16 cellular contexts compared by ENCODE assay signal in genomic region chr2:239136762-239137161, GRCh38.
DNase-seq lines count a peak whose midpoint lies in the region; ATAC-seq and TF ChIP-seq lines count a peak whose summit lies in the region.
"Had no signal": no experiment of that assay in that cellular context is flagged by ENCODE, and none has a peak within 500 bp of the region (broad histone marks: within the 10 kb centered on the region; RNA-seq: fewer than 3 reads in every experiment).

No MANE protein-coding gene starts in this region.

- H3K27me3 Mint-ChIP-seq in natural killer cell (ENCODE audit: low read depth in 2 of 2) (peaks cover 0 to 16% of the 10 kb centered on the region in 2 donors), nephron progenitor cell (ENCODE audit: low read depth, poor library complexity) (peaks cover 3% of the 10 kb centered on the region), type B pancreatic cell (no peaks in the 10 kb centered on the region)
- H3K27me3 Mint-ChIP-seq in natural killer cell treated with Interleukin-12 subunit alpha and Interleukin-12 subunit beta and Interleukin-15 and Interleukin-18, amount 100 ng/mL, for 72 hours = no peaks in the 10 kb centered on the region
- H3K27me3 Mint-ChIP-seq: CD4-positive, alpha-beta T cell had no signal

- H3K36me3 Mint-ChIP-seq in natural killer cell (peaks cover 26% of the 10 kb centered on the region), nephron progenitor cell (ENCODE audit: low read depth) (peaks cover 76% of the 10 kb centered on the region), type B pancreatic cell (peaks cover 29% of the 10 kb centered on the region)
- H3K36me3 Mint-ChIP-seq in natural killer cell treated with Interleukin-12 subunit alpha and Interleukin-12 subunit beta and Interleukin-15 and Interleukin-18, amount 100 ng/mL, for 72 hours = peaks cover 27% of the 10 kb centered on the region

- intact Hi-C loops in natural killer cell (cut with micrococcal nuclease) = loop anchor here (1.0 to 5.0 kb wide), 2 partner anchors 38 to 226 kb away; no protein-coding TSS in a partner anchor

- H3K4me3 ChIP-seq in choroid plexus epithelial cell (ENCODE audit: low read depth, low read length) = no peak overlapping the region
- H3K4me3 ChIP-seq: GM23338 had no signal

- H3K4me3 Mint-ChIP-seq in natural killer cell = peak overlapping the region; percentile 67
- H3K4me3 Mint-ChIP-seq in natural killer cell treated with Interleukin-12 subunit alpha and Interleukin-12 subunit beta and Interleukin-15 and Interleukin-18, amount 100 ng/mL, for 72 hours = no peak overlapping the region
- no peak overlapping the region for H3K4me3 Mint-ChIP-seq in nephron progenitor cell
- no peak overlapping the region for H3K4me3 Mint-ChIP-seq in type B pancreatic cell
- H3K4me3 Mint-ChIP-seq: CD4-positive, alpha-beta T cell; GM23338 had no signal

- ATAC-seq in natural killer cell = no peak
- no peak for ATAC-seq in natural killer cell treated with Interleukin-12 subunit alpha and Interleukin-12 subunit beta and Interleukin-15 and Interleukin-18, amount 100 ng/mL, for 72 hours
- ATAC-seq: GM23338 had no signal

- H3K27ac Mint-ChIP-seq in natural killer cell (peak overlapping the region; percentile 73 to 83), nephron progenitor cell (peak overlapping the region; percentile 16), type B pancreatic cell (no peak overlapping the region)
- H3K27ac Mint-ChIP-seq in natural killer cell treated with Interleukin-12 subunit alpha and Interleukin-12 subunit beta and Interleukin-15 and Interleukin-18, amount 100 ng/mL, for 72 hours = no peak overlapping the region
- H3K27ac Mint-ChIP-seq: CD4-positive, alpha-beta T cell; GM23338 had no signal

- H3K4me1 Mint-ChIP-seq in natural killer cell (peaks cover 35 to 42% of the 10 kb centered on the region in 2 donors), nephron progenitor cell (no peaks in the 10 kb centered on the region), type B pancreatic cell (ENCODE audit: unreplicated experiment) (no peaks in the 10 kb centered on the region)
- H3K4me1 Mint-ChIP-seq in natural killer cell treated with Interleukin-12 subunit alpha and Interleukin-12 subunit beta and Interleukin-15 and Interleukin-18, amount 100 ng/mL, for 72 hours (ENCODE audit: low read depth in 2 of 2) = peaks cover 17 to 25% of the 10 kb centered on the region in 2 donors
- H3K4me1 Mint-ChIP-seq: GM23338 had no signal

- DNase-seq in natural killer cell = no peak
- DNase-seq in natural killer cell treated with Interleukin-12 subunit alpha and Interleukin-12 subunit beta and Interleukin-15 and Interleukin-18, amount 100 ng/mL, for 72 hours (ENCODE audit: low spot score) = no peak
- DNase-seq in choroid plexus epithelial cell (ENCODE audit: low read depth) = peak; percentile 3
- no peak for DNase-seq in nephron progenitor cell
- no peak for DNase-seq in germinal center (ENCODE audit: low spot score)
- no peak for DNase-seq in type B pancreatic cell (ENCODE audit: extremely low spot score, unreplicated experiment)
- DNase-seq in NCI-H1105 treated with DMSO at 0.1 percent for 48 hours (lab: John Stamatoyannopoulos, UW) = no peak
- DNase-seq: ACHN; BE2C; C1 segment of cervical spinal cord; Caco-2; CD4-positive, alpha-beta T cell; DMS79; GDM1; HCEC 1CT had no signal

- H3K9me3 Mint-ChIP-seq in natural killer cell = no peaks in the 10 kb centered on the region
- no peaks in the 10 kb centered on the region for H3K9me3 Mint-ChIP-seq in natural killer cell treated with Interleukin-12 subunit alpha and Interleukin-12 subunit beta and Interleukin-15 and Interleukin-18, amount 100 ng/mL, for 72 hours
- no peaks in the 10 kb centered on the region for H3K9me3 Mint-ChIP-seq in nephron progenitor cell
- H3K9me3 Mint-ChIP-seq in type B pancreatic cell = no peaks in the 10 kb centered on the region
- H3K9me3 Mint-ChIP-seq: CD4-positive, alpha-beta T cell; GM23338 had no signal

- no peak for TF ChIP-seq CTCF in natural killer cell (IDR thresholded peaks at IDR 0.05)
- TF ChIP-seq CTCF in choroid plexus epithelial cell (conservative IDR thresholded peaks at IDR 0.05; ENCODE audit: low read depth, low read length) = no peak
- no peak for TF ChIP-seq CTCF in nephron progenitor cell (IDR thresholded peaks at IDR 0.05)
- TF ChIP-seq CTCF in type B pancreatic cell (conservative IDR thresholded peaks at IDR 0.05) = no peak

Comparison
In these comparisons a context has a peak if more than half of its experiments do, and no peak if none do; other contexts are left out.
1. H3K27ac Mint-ChIP-seq: peak in natural killer cell (2 of 2) and nephron progenitor cell (single experiment); none in natural killer cell treated with Interleukin-12 subunit alpha and Interleukin-12 subunit beta and Interleukin-15 and Interleukin-18, amount 100 ng/mL, for 72 hours (0 of 2) and type B pancreatic cell (single experiment).